ENCODE assay signal across 2 cellular contexts in the genomic region with DNA sequence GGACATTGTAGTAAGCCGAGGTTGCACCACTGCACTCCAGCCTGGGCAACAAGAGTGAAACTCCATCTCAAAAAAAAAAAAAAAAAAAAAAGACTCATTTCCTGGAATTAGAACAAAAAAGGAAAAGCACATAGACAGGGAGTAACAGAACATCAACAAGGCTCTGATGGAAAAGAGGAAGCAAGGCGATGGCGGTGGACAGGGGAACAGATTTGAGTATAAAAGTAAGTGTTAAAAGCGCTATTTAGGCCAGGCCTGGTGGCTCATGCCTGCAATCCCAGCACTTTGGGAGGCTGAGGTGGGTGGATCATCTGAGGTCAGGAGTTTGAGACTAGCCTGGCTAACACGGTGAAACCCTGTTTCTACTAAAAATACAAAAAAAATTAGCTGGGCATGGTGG. TPM values are rescaled to one million over a fixed set of nuclear protein-coding genes. Genes with fewer than 3 reads are reported as not detected.
"Had no signal": no experiment of that assay in that cellular context is flagged by ENCODE, and none has a peak within 500 bp of the region (broad histone marks: within the 10 kb centered on the region; RNA-seq: fewer than 3 reads in every experiment).

No MANE protein-coding gene starts in this region.

RNA-seq across cellular contexts. Expression of a gene that starts 52.8 kb away (rescaled TPM):
- total RNA-seq: GM23248, HT1080 had no signal
